Comparison of ENCODE assay signal across 31 cellular contexts in the genomic region with DNA sequence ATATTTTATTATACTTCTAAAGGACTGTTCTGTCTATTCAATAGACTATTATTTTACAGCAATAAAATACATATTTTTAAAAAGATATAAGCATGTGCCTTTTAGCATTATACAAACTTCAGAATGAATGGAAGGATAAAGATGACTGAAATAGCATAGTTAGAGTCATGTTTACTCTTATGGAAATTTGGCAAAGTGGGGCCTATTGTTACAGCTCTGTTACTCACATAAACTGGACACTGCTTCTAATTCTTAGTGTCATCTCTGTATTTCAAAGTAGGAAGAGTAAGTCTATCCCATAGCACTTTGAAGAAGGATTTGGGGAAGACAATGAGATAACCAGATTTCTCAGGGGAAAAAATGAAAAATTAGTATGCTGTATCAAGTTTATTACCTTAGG.
"Had no signal": no experiment of that assay in that cellular context is flagged by ENCODE, and none has a peak within 500 bp of the region (broad histone marks: within the 10 kb centered on the region; RNA-seq: fewer than 3 reads in every experiment).

No MANE protein-coding gene starts in this region.

- H3K27ac ChIP-seq: left lung, lower lobe of right lung, neural progenitor cell, neutrophil, parathyroid adenoma, right atrium auricular region, right lobe of liver, tibial nerve, uterus had no signal

- DNase-seq: hypothalamus; immature natural killer cell; kidney; left colon; left lung; lower lobe of right lung; mammary epithelial cell; mesendoderm; naive B cell; natural killer cell; nephron progenitor cell; occipital lobe; right lobe of liver; stimulated activated CD4-positive, alpha-beta T cell treated with anti-CD3 and anti-CD28 coated beads, Interleukin-1b, Interleukin-23, amount 100 ng/mL, for 48 hours; stimulated activated CD4-positive, alpha-beta T cell treated with anti-CD3 and anti-CD28 coated beads, Interleukin-2, amount 100 ng/mL, for 48 hours; stimulated activated CD4-positive, alpha-beta T cell treated with anti-CD3 and anti-CD28 coated beads, Interleukin-4, amount 100 ng/mL, for 4 hours; stimulated activated CD8-positive, alpha-beta memory T cell treated with anti-CD3 and anti-CD28 coated beads, Interleukin-4, amount 100 ng/mL, for 48 hours; stimulated activated naive CD4-positive, alpha-beta T cell treated with Interleukin-2 at 50 U/mL for 16 hours; stimulated activated naive CD8-positive, alpha-beta T cell treated with anti-CD3 and anti-CD28 coated beads, Interleukin-15, amount 100 ng/mL, for 72 hours; substantia nigra; uterus had no signal

- H3K27me3 Mint-ChIP-seq: naive B cell; stimulated activated memory B cell treated with anti-CD40 and anti-IgM and Interleukin-4, amounts not matched to agents 10 μg/mL and 1 μg/mL and 100 μg/mL, for 72 hours; type B pancreatic cell had no signal

- H3K4me1 Mint-ChIP-seq: stimulated activated naive CD8-positive, alpha-beta T cell treated with anti-CD3 and anti-CD28 coated beads, Interleukin-15, amount 100 ng/mL, for 72 hours had no signal

- H3K27me3 ChIP-seq: left lung, neural progenitor cell, neutrophil, right atrium auricular region, right lobe of liver, tibial nerve had no signal

- H3K36me3 ChIP-seq: left lung, lower lobe of right lung, neural progenitor cell, right atrium auricular region, right lobe of liver, tibial nerve, uterus had no signal

- FAIRE-seq: islet of Langerhans, kidney had no signal

- H3K4me1 ChIP-seq: left lung, parathyroid adenoma, right atrium auricular region, uterus had no signal

- ATAC-seq: left colon; left lung; lower lobe of right lung; natural killer cell; right lobe of liver; stimulated activated naive CD8-positive, alpha-beta T cell treated with anti-CD3 and anti-CD28 coated beads, Interleukin-15, amount 100 ng/mL, for 72 hours had no signal

- H3K36me3 Mint-ChIP-seq: mesothelial cell of epicardium; naive B cell; natural killer cell; neural progenitor cell; stimulated activated memory B cell treated with anti-CD40 and anti-IgM and Interleukin-4, amounts not matched to agents 10 μg/mL and 1 μg/mL and 100 μg/mL, for 72 hours had no signal

- H3K9me3 ChIP-seq: left lung, lower lobe of right lung, neutrophil, right atrium auricular region, right lobe of liver, tibial nerve, uterus had no signal

- H3K4me3 ChIP-seq: left lung, lower lobe of right lung, neural progenitor cell, right atrium auricular region, right lobe of liver, smooth muscle cell, tibial nerve, uterus had no signal

- H3K9me3 Mint-ChIP-seq: immature natural killer cell; mesothelial cell of epicardium; naive B cell; natural killer cell; nephron progenitor cell; neural progenitor cell; stimulated activated memory B cell treated with anti-CD40 and anti-IgM and Interleukin-4, amounts not matched to agents 10 μg/mL and 1 μg/mL and 100 μg/mL, for 72 hours; stimulated activated naive CD8-positive, alpha-beta T cell treated with anti-CD3 and anti-CD28 coated beads, Interleukin-15, amount 100 ng/mL, for 72 hours; type B pancreatic cell had no signal

- H3K27ac Mint-ChIP-seq: immature natural killer cell; mesothelial cell of epicardium; natural killer cell; neural progenitor cell; stimulated activated memory B cell treated with anti-CD40 and anti-IgM and Interleukin-4, amounts not matched to agents 10 μg/mL and 1 μg/mL and 100 μg/mL, for 72 hours; stimulated activated naive CD8-positive, alpha-beta T cell treated with anti-CD3 and anti-CD28 coated beads, Interleukin-15, amount 100 ng/mL, for 72 hours; type B pancreatic cell had no signal

- H3K4me3 Mint-ChIP-seq: immature natural killer cell; mesothelial cell of epicardium; naive B cell; natural killer cell; nephron progenitor cell; neural progenitor cell; stimulated activated memory B cell treated with anti-CD40 and anti-IgM and Interleukin-4, amounts not matched to agents 10 μg/mL and 1 μg/mL and 100 μg/mL, for 72 hours; stimulated activated naive CD8-positive, alpha-beta T cell treated with anti-CD3 and anti-CD28 coated beads, Interleukin-15, amount 100 ng/mL, for 72 hours; type B pancreatic cell had no signal
